In genomic region chr1:94983343-94983742, GRCh38 we compare ENCODE assay signal across 14 cellular contexts. TPM values are rescaled to one million over a fixed set of nuclear protein-coding genes. Genes with fewer than 3 reads are reported as not detected.
DNase-seq lines count a peak whose midpoint lies in the region; ATAC-seq and TF ChIP-seq lines count a peak whose summit lies in the region.
"Had no signal": no experiment of that assay in that cellular context is flagged by ENCODE, and none has a peak within 500 bp of the region (broad histone marks: within the 10 kb centered on the region; RNA-seq: fewer than 3 reads in every experiment).

No MANE protein-coding gene starts in this region.

- H3K27ac Mint-ChIP-seq in mesothelial cell of epicardium: peak overlapping the region; percentile 30
- H3K27ac Mint-ChIP-seq in Calu3 (ENCODE audit: unreplicated experiment): no peak overlapping the region
- H3K27ac Mint-ChIP-seq: activated naive CD8-positive, alpha-beta T cell had no signal

- H2AFZ ChIP-seq in fibroblast of lung (ENCODE audit: low read length): no peak overlapping the region

- H3K4me3 Mint-ChIP-seq in mesothelial cell of epicardium (no peak overlapping the region), Calu3 (ENCODE audit: low read depth, unreplicated experiment) (no peak overlapping the region)
- H3K4me3 Mint-ChIP-seq: activated naive CD8-positive, alpha-beta T cell had no signal

- DNase-seq in Right ventricle myocardium inferior (ENCODE audit: missing footprints) (no peak), cardiac septum (ENCODE audit: low spot score) (no peak), fibroblast of lung (ENCODE audit: low read depth in 2 of 2) (peak; percentile 64 to 89), mesothelial cell of epicardium (ENCODE audit: low spot score in 2 of 2, unreplicated experiment in 2 of 2) (no peak), vagina (ENCODE audit: extremely low spot score in 2 of 2) (no peak), Calu3 (no peak), occipital lobe (lab: John Stamatoyannopoulos, UW) (no peak)
- no peak for DNase-seq in stimulated activated naive CD4-positive, alpha-beta T cell (lab: John Stamatoyannopoulos, UW)
- DNase-seq: activated CD4-positive, CD25-positive, alpha-beta regulatory T cell treated with anti-CD3 and anti-CD28 coated beads, Interleukin-2, amount 50 U/mL, for 72 hours; NCI-H2107; stimulated activated CD4-positive, alpha-beta T cell treated with anti-CD3 and anti-CD28 coated beads, Interleukin-1b, Interleukin-23, amount 100 ng/mL, for 48 hours had no signal

- H3K4me3 ChIP-seq in fibroblast of lung (replicated peaks in 1 of 4; ENCODE audit: control extremely low read depth in 1 of 4, insufficient read depth in 1 of 4, low read depth in 3 of 4, low read length in 4 of 4) (no peak overlapping the region), vagina (no peak overlapping the region)
- H3K4me3 ChIP-seq: K562 had no signal

- H3K36me3 Mint-ChIP-seq in mesothelial cell of epicardium: no peaks in the 10 kb centered on the region
- H3K36me3 Mint-ChIP-seq in Calu3 (ENCODE audit: insufficient read depth, unreplicated experiment): no peaks in the 10 kb centered on the region

- no peak for TF ChIP-seq POLR2A in vagina (IDR thresholded peaks at IDR 0.05)

- TF ChIP-seq CTCF in fibroblast of lung (conservative IDR thresholded peaks at IDR 0.05 in 1 of 2, IDR thresholded peaks at IDR 0.05 in 1 of 2; ENCODE audit: low read depth in 1 of 2, low read length in 2 of 2): no peak
- TF ChIP-seq CTCF in mesothelial cell of epicardium (IDR thresholded peaks at IDR 0.05; ENCODE audit: unreplicated experiment): no peak
- no peak for TF ChIP-seq CTCF in vagina (IDR thresholded peaks at IDR 0.05)
- no peak for TF ChIP-seq CTCF in Calu3 (IDR thresholded peaks at IDR 0.05; ENCODE audit: unreplicated experiment)

- H3K9ac ChIP-seq in fibroblast of lung (ENCODE audit: insufficient read depth, low read length): no peak overlapping the region

- H3K36me3 ChIP-seq in fibroblast of lung (ENCODE audit: control insufficient read depth, insufficient read depth, low read length) (no peaks in the 10 kb centered on the region), vagina (no peaks in the 10 kb centered on the region)

- H3K4me1 Mint-ChIP-seq in mesothelial cell of epicardium (peaks cover 52% of the 10 kb centered on the region), Calu3 (ENCODE audit: low read depth, unreplicated experiment) (peaks cover 15% of the 10 kb centered on the region)

- no peaks in the 10 kb centered on the region for H3K9me3 Mint-ChIP-seq in mesothelial cell of epicardium
- no peaks in the 10 kb centered on the region for H3K9me3 Mint-ChIP-seq in Calu3 (ENCODE audit: low read depth, unreplicated experiment)

- H3K9me3 ChIP-seq in fibroblast of lung (ENCODE audit: control insufficient read depth, insufficient read depth, low read depth, low read length) (no peaks in the 10 kb centered on the region), vagina (no peaks in the 10 kb centered on the region)

- no peak overlapping the region for H3K4me2 ChIP-seq in fibroblast of lung (ENCODE audit: extremely low read depth, insufficient read depth, low read length)

- H3K27me3 Mint-ChIP-seq in mesothelial cell of epicardium (ENCODE audit: low read depth) (no peaks in the 10 kb centered on the region), Calu3 (ENCODE audit: unreplicated experiment) (no peaks in the 10 kb centered on the region)
- H3K27me3 Mint-ChIP-seq: activated naive CD8-positive, alpha-beta T cell had no signal

- intact Hi-C loops in Right ventricle myocardium inferior (cut with DNase I) (no loop called here), cardiac septum (cut with DNase I) (no loop called here), vagina (cut with DNase I) (no loop called here), Calu3 (cut with micrococcal nuclease; ENCODE audit: unreplicated experiment) (no loop called here)

- peaks cover 17% of the 10 kb centered on the region for H3K4me1 ChIP-seq in fibroblast of lung (ENCODE audit: control insufficient read depth, extremely low read depth, insufficient read depth, low read length)
- H3K4me1 ChIP-seq in vagina: peaks cover 12% of the 10 kb centered on the region

- H3K27me3 ChIP-seq in fibroblast of lung (ENCODE audit: control insufficient read depth, insufficient read depth, low read length): no peaks in the 10 kb centered on the region
- no peaks in the 10 kb centered on the region for H3K27me3 ChIP-seq in vagina

- no peaks in the 10 kb centered on the region for H3K79me2 ChIP-seq in fibroblast of lung (ENCODE audit: control insufficient read depth, insufficient read depth, low read length)

- H4K20me1 ChIP-seq in fibroblast of lung (ENCODE audit: control insufficient read depth, extremely low read depth, insufficient read depth, low read length): no peaks in the 10 kb centered on the region

- H3K27ac ChIP-seq in fibroblast of lung (ENCODE audit: insufficient read depth, low read length) (no peak overlapping the region), vagina (peak overlapping the region; percentile 44)
- H3K27ac ChIP-seq: RWPE1 had no signal

- CTCF ChIA-PET in Calu3 (lab: Charles Lee): no interaction called here

- BruUV-seq in Calu3 (replicated peaks; lab: Mats Ljungman, UMichigan): no TSS peak

- ATAC-seq in Right ventricle myocardium inferior: peak; percentile 51
- ATAC-seq: K562 had no signal

RNA-seq across cellular contexts. Expression of gene CNN3, which starts 56.4 kb away (rescaled TPM):
- total RNA-seq in Right ventricle myocardium inferior: 57.0 TPM
- 106 TPM for total RNA-seq in cardiac septum
- total RNA-seq in fibroblast of lung: 312 and 601 TPM in 2 replicates
- polyA plus RNA-seq in fibroblast of lung: 637 and 670 TPM in 2 replicates
- 520 and 526 TPM in 2 replicates for polyA plus RNA-seq in fibroblast of lung (2012)
- 153 and 168 TPM in 2 replicates for polyA minus RNA-seq in fibroblast of lung (ENCODE audit: low replicate concordance)
- total RNA-seq in mesothelial cell of epicardium: 241 to 260 TPM (median 247 TPM) in 3 replicates
- 250 TPM for total RNA-seq in vagina
- total RNA-seq in Calu3 (2022): 83.4 and 140 TPM in 2 replicates
- total RNA-seq in occipital lobe: 199 TPM

Comparison
In these comparisons a context has a peak if more than half of its experiments do, and no peak if none do; other contexts are left out.
1. DNase-seq: peak in fibroblast of lung (2 of 2); none in Right ventricle myocardium inferior (single experiment), cardiac septum (single experiment), mesothelial cell of epicardium (0 of 2), vagina (0 of 2), stimulated activated naive CD4-positive, alpha-beta T cell (0 of 6), Calu3 (single experiment) and occipital lobe (single experiment).